23 cellular contexts compared by ENCODE assay signal in the genomic region with DNA sequence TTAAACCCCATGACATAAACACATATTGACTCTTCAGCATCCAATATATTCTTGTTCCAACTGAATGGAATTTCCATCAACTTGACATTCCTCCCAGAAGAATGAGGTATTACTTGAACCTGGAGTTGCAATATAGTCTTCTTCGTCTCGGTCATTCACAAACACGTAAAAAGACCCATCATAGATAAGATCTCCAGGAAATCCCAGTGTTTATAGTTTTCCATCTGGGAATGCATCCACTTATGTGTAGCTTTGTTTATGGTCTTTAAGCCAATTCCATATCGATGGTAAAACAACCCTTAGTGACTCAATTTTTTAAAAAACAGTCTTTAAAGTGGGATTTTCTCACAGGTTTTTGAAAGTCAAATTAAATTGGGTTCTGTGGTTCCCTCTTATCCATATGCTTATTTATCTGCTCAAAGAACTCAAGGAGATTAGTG.
DNase-seq lines count a peak whose midpoint lies in the region; ATAC-seq, FAIRE-seq and TF ChIP-seq lines count a peak whose summit lies in the region.
"Had no signal": no experiment of that assay in that cellular context is flagged by ENCODE, and none has a peak within 500 bp of the region (broad histone marks: within the 10 kb centered on the region; RNA-seq: fewer than 3 reads in every experiment).

No MANE protein-coding gene starts in this region.

- no peaks in the 10 kb centered on the region for H3K9me3 ChIP-seq in CD8-positive, alpha-beta memory T cell (ENCODE audit: low read length)
- H3K9me3 ChIP-seq in HEK293 (ENCODE audit: control insufficient read depth, insufficient read depth, low read depth, low read length) (no peaks in the 10 kb centered on the region), astrocyte (ENCODE audit: insufficient read depth, low read depth, low read length) (no peaks in the 10 kb centered on the region)
- H3K9me3 ChIP-seq: left lung, MG63, prostate gland had no signal

- CTCF ChIA-PET in CD8-positive, alpha-beta memory T cell (lab: Charles Lee), result no interaction called here
- CTCF ChIA-PET in HEK293 (lab: Yijun Ruan, JAX), result interaction anchor here (1.1 kb wide), 1 partner anchor 11 kb away, joined by 3 read pairs; no protein-coding TSS in a partner anchor

- H3K36me3 Mint-ChIP-seq in CD8-positive, alpha-beta memory T cell, result peaks cover 0 to 12% (median 4%) of the 10 kb centered on the region in 3 donors
- peaks cover 3% of the 10 kb centered on the region for H3K36me3 Mint-ChIP-seq in astrocyte (ENCODE audit: low read depth, unreplicated experiment)
- H3K36me3 Mint-ChIP-seq in nephron progenitor cell (ENCODE audit: low read depth), result no peaks in the 10 kb centered on the region
- H3K36me3 Mint-ChIP-seq: neural progenitor cell had no signal

- peaks cover 10 to 35% of the 10 kb centered on the region in 2 donors for H3K27me3 Mint-ChIP-seq in CD8-positive, alpha-beta memory T cell
- H3K27me3 Mint-ChIP-seq in astrocyte (ENCODE audit: low read depth, unreplicated experiment), result peaks cover 7% of the 10 kb centered on the region
- peaks cover 19% of the 10 kb centered on the region for H3K27me3 Mint-ChIP-seq in nephron progenitor cell (ENCODE audit: low read depth, poor library complexity)
- H3K27me3 Mint-ChIP-seq: activated B cell treated with CpG ODN at 0.5 μM for 24 hours; CD4-positive, CD25-positive, alpha-beta regulatory T cell had no signal

- no peak for DNase-seq in CD8-positive, alpha-beta memory T cell
- DNase-seq in astrocyte (ENCODE audit: low read depth) (peak; percentile 23), nephron progenitor cell (no peak), T-helper 9 cell (no peak), putamen (ENCODE audit: low spot score) (no peak)
- DNase-seq in stimulated activated CD4-positive, alpha-beta T cell treated with anti-CD3 and anti-CD28 coated beads, Interleukin-4, amount 100 ng/mL, for 4 hours, result no peak
- DNase-seq: activated B cell treated with CpG ODN at 0.5 μM for 24 hours; activated gamma-delta T cell treated with Interleukin-2 at 50 U/mL for 16 hours; CD4-positive, CD25-positive, alpha-beta regulatory T cell; central memory CD4-positive, alpha-beta T cell; DMS153; immature natural killer cell; left lung; NCI-H1417 treated with DMSO at 0.1 percent for 48 hours; NCI-H446; stimulated activated CD4-positive, alpha-beta T cell treated with anti-CD3 and anti-CD28 coated beads, Interleukin-1b, Interleukin-23, amount 100 ng/mL, for 48 hours had no signal

- H3K4me3 Mint-ChIP-seq in CD8-positive, alpha-beta memory T cell, result no peak overlapping the region
- H3K4me3 Mint-ChIP-seq in astrocyte (ENCODE audit: unreplicated experiment), result no peak overlapping the region
- H3K4me3 Mint-ChIP-seq in nephron progenitor cell, result no peak overlapping the region
- H3K4me3 Mint-ChIP-seq: activated B cell treated with CpG ODN at 0.5 μM for 24 hours; activated CD8-positive, alpha-beta T cell treated with anti-CD3 and anti-CD28 coated beads, Interleukin-2, amount 10 ng/mL, durations not matched to agents 7 days and 5 days; CD4-positive, CD25-positive, alpha-beta regulatory T cell; neural progenitor cell had no signal

- FAIRE-seq in astrocyte (lab: Jason Lieb, UNC), result no peak

- peak overlapping the region; percentile 71 for H3K4me2 ChIP-seq in astrocyte (ENCODE audit: low read length)
- H3K4me2 ChIP-seq: neural progenitor cell had no signal

- H3K27me3 ChIP-seq in CD8-positive, alpha-beta memory T cell (ENCODE audit: insufficient read depth, low read length, poor library complexity, severe bottlenecking), result no peaks in the 10 kb centered on the region
- H3K27me3 ChIP-seq in astrocyte (ENCODE audit: insufficient read depth, low read length), result no peaks in the 10 kb centered on the region
- H3K27me3 ChIP-seq: foreskin keratinocyte, left lung, MG63, neural progenitor cell had no signal

- no peak for ATAC-seq in GM19452 (IDR thresholded peaks at IDR 0.05; ENCODE audit: unreplicated experiment)
- ATAC-seq: activated CD8-positive, alpha-beta T cell treated with anti-CD3 and anti-CD28 coated beads, Interleukin-2, amount 10 ng/mL, durations not matched to agents 7 days and 5 days; foreskin keratinocyte; left lung had no signal

- H4K20me1 ChIP-seq in astrocyte (ENCODE audit: insufficient read depth, low read length), result no peaks in the 10 kb centered on the region

- peak overlapping the region in 1 of 8 donors; percentile 31 for H3K27ac Mint-ChIP-seq in CD8-positive, alpha-beta memory T cell
- H3K27ac Mint-ChIP-seq in astrocyte (ENCODE audit: unreplicated experiment) (peak overlapping the region; percentile 73), nephron progenitor cell (peak overlapping the region; percentile 5)
- H3K27ac Mint-ChIP-seq: activated B cell treated with CpG ODN at 0.5 μM for 24 hours; activated CD8-positive, alpha-beta T cell treated with anti-CD3 and anti-CD28 coated beads, Interleukin-2, amount 10 ng/mL, durations not matched to agents 7 days and 5 days; neural progenitor cell had no signal

- H3K4me1 ChIP-seq in CD8-positive, alpha-beta memory T cell (ENCODE audit: insufficient read depth, low read length), result peaks cover 9% of the 10 kb centered on the region
- H3K4me1 ChIP-seq in HEK293 (ENCODE audit: control insufficient read depth, insufficient read depth, low read length) (no peaks in the 10 kb centered on the region), astrocyte (ENCODE audit: insufficient read depth, low read length) (peaks cover 28% of the 10 kb centered on the region)
- H3K4me1 ChIP-seq: neural progenitor cell had no signal

- H2AFZ ChIP-seq in astrocyte (ENCODE audit: low read depth, low read length), result no peak overlapping the region
- H2AFZ ChIP-seq: neural progenitor cell had no signal

- H3K9ac ChIP-seq in astrocyte (ENCODE audit: low read length), result no peak overlapping the region
- H3K9ac ChIP-seq: neural progenitor cell had no signal

- no peaks in the 10 kb centered on the region for H3K79me2 ChIP-seq in astrocyte (ENCODE audit: insufficient read depth, low read length)

- no peaks in the 10 kb centered on the region for H3K36me3 ChIP-seq in CD8-positive, alpha-beta memory T cell (ENCODE audit: insufficient read depth, low read length)
- H3K36me3 ChIP-seq in HEK293 (ENCODE audit: control insufficient read depth in 2 of 2, insufficient read depth in 1 of 2, low read length in 2 of 2) (no peaks in the 10 kb centered on the region), astrocyte (ENCODE audit: insufficient read depth, low read length) (no peaks in the 10 kb centered on the region)
- H3K36me3 ChIP-seq: MG63, neural progenitor cell, prostate gland had no signal

- peak overlapping the region; percentile 65 for H3K27ac ChIP-seq in CD8-positive, alpha-beta memory T cell (ENCODE audit: low read depth, low read length)
- H3K27ac ChIP-seq in HEK293 (ENCODE audit: extremely low read depth, low read depth, low read length), result no peak overlapping the region
- peak overlapping the region; percentile 91 for H3K27ac ChIP-seq in astrocyte (ENCODE audit: low read depth, low read length)
- H3K27ac ChIP-seq: foreskin keratinocyte, neural progenitor cell, prostate gland had no signal

- no peaks in the 10 kb centered on the region for H3K9me3 Mint-ChIP-seq in CD8-positive, alpha-beta memory T cell
- H3K9me3 Mint-ChIP-seq in astrocyte (ENCODE audit: unreplicated experiment) (peaks cover 2% of the 10 kb centered on the region), nephron progenitor cell (no peaks in the 10 kb centered on the region)
- H3K9me3 Mint-ChIP-seq: activated B cell treated with CpG ODN at 0.5 μM for 24 hours; CD4-positive, CD25-positive, alpha-beta regulatory T cell; immature natural killer cell; neural progenitor cell had no signal

- H3K4me1 Mint-ChIP-seq in CD8-positive, alpha-beta memory T cell, result peaks cover 14 to 17% (median 15%) of the 10 kb centered on the region in 3 donors
- H3K4me1 Mint-ChIP-seq in astrocyte (ENCODE audit: low read depth, unreplicated experiment) (peaks cover 24% of the 10 kb centered on the region), nephron progenitor cell (peaks cover 11% of the 10 kb centered on the region)

- H3K4me3 ChIP-seq in CD8-positive, alpha-beta memory T cell (ENCODE audit: low read length), result no peak overlapping the region
- H3K4me3 ChIP-seq in HEK293 (ENCODE audit: low read depth, low read length) (no peak overlapping the region), astrocyte (ENCODE audit: insufficient read depth, low read depth, low read length) (no peak overlapping the region)
- H3K4me3 ChIP-seq: left lung, MG63, neural progenitor cell, prostate gland had no signal

- TF ChIP-seq CTCF in HEK293 (tag by site-specific recombination; IDR thresholded peaks at IDR 0.05), result no peak
- no peak for TF ChIP-seq CTCF in astrocyte (IDR thresholded peaks at IDR 0.05; ENCODE audit: insufficient read depth, low read depth, low read length)
- no peak for TF ChIP-seq CTCF in nephron progenitor cell (IDR thresholded peaks at IDR 0.05)

- POLR2A ChIA-PET in CD8-positive, alpha-beta memory T cell (lab: Charles Lee), result no interaction called here
- POLR2A ChIA-PET in HEK293 (lab: Yijun Ruan, JAX), result no interaction called here

TF ChIP-seq in HEK293, 187 proteins besides CTCF, POLR2A, EP300 and RAD21:
- TF ChIP-seq, protein P1, sequence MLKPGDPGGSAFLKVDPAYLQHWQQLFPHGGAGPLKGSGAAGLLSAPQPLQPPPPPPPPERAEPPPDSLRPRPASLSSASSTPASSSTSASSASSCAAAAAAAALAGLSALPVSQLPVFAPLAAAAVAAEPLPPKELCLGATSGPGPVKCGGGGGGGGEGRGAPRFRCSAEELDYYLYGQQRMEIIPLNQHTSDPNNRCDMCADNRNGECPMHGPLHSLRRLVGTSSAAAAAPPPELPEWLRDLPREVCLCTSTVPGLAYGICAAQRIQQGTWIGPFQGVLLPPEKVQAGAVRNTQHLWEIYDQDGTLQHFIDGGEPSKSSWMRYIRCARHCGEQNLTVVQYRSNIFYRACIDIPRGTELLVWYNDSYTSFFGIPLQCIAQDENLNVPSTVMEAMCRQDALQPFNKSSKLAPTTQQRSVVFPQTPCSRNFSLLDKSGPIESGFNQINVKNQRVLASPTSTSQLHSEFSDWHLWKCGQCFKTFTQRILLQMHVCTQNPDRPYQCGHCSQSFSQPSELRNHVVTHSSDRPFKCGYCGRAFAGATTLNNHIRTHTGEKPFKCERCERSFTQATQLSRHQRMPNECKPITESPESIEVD (tag by site-specific recombination; IDR thresholded peaks at IDR 0.05), result peak; percentile 46; the same call in 1 of the 2 replicates
- TF ChIP-seq FEZF1 (tag by site-specific recombination; IDR thresholded peaks at IDR 0.05), result no peak
